In the genomic region with DNA sequence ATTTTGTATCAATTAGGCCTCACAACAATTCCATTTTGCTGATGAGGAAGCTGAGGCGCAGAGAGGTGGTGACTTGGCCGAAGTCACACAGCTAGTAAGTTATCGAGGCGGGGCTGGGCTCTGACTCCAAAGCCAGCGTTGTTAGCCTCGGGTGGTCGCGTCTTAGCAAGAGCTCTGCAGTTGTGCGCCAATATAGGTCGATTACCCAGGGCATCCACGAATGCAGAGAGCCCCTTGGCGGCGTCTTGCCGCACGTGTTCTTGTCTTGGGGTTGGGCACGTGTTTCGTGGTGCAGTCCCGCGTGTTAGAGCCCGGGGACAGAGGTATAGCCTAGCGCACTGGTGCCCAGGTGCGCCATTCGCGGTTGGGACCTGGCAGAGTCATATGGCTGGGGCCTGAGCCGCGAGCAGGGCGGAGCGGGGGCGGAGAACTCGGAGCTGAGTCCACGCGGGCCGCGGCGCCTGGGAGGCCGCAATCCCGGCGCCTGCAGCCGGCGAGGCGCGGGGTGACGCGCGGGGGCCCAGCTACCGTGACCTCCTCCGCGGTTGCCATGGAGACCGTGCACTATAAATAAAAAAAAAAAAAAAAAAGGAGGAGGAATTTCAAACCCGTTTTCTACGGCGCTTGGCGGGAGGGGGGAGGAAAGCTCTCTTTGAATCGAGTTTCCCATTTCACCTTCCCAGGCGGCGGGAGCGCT, we compare ENCODE assay signal across 8 cellular contexts.
DNase-seq lines count a peak whose midpoint lies in the region; ATAC-seq lines count a peak whose summit lies in the region.

No MANE protein-coding gene starts in this region.

- peak; percentile 32 for DNase-seq in DMS79 (lab: John Stamatoyannopoulos, UW)
- DNase-seq in HT-29 (ENCODE audit: low spot score), result peak; percentile 65
- DNase-seq in T1000 (lab: John Stamatoyannopoulos, UW), result peak; percentile 21
- DNase-seq in T47D (ENCODE audit: low read depth in 1 of 2, low spot score in 1 of 2), result peak; percentile 56 to 75
- DNase-seq in immature natural killer cell, result peak; percentile 90 to 92 (median 92)
- peak; percentile 34 for DNase-seq in stimulated activated CD4-positive, alpha-beta T cell treated with anti-CD3 and anti-CD28 coated beads, Interleukin-12 subunit alpha, Interleukin-12 subunit beta, amount 100 ng/mL, for 4 hours
- DNase-seq in DMS114 treated with DMSO at 0.1 percent for 48 hours (lab: John Stamatoyannopoulos, UW; ENCODE audit: unreplicated experiment), result no peak

- in situ Hi-C loops in T47D (cut with HindIII; ENCODE audit: low pct_unique_long_range_greater_than_20kb, low sequenced_read_pairs), result no loop called here

- peaks cover 59 to 64% of the 10 kb centered on the region in 2 donors for H3K4me1 Mint-ChIP-seq in immature natural killer cell

- ATAC-seq in GM21515 (IDR thresholded peaks at IDR 0.05; ENCODE audit: unreplicated experiment), result no peak

- no peaks in the 10 kb centered on the region for H3K9me3 Mint-ChIP-seq in immature natural killer cell

- peak overlapping the region; percentile 74 to 85 (median 83) for H3K4me3 Mint-ChIP-seq in immature natural killer cell

- peaks cover 10 to 20% (median 14%) of the 10 kb centered on the region in 3 donors for H3K27me3 Mint-ChIP-seq in immature natural killer cell (ENCODE audit: low read depth in 3 of 3)

- no peaks in the 10 kb centered on the region for H3K36me3 Mint-ChIP-seq in immature natural killer cell

- H3K27ac Mint-ChIP-seq in immature natural killer cell, result peak overlapping the region; percentile 88 to 98 (median 98)
